1 cellular context compared by ENCODE assay signal in genomic region chr1:116855220-116855619, GRCh38.
TF ChIP-seq lines count a peak whose summit lies in the region.

No MANE protein-coding gene starts in this region.

TF ChIP-seq in HepG2, 621 proteins besides CTCF, POLR2A, EP300 and RAD21 (continued from another document):
- TF ChIP-seq ZNF597 (CRISPR knock-in tag; IDR thresholded peaks at IDR 0.05) = no peak
- no peak for TF ChIP-seq ZNF510 (CRISPR knock-in tag; IDR thresholded peaks at IDR 0.05; ENCODE audit: low read depth)
- TF ChIP-seq ZNF335 (CRISPR knock-in tag; IDR thresholded peaks at IDR 0.05) = no peak
- no peak for TF ChIP-seq LCORL (IDR thresholded peaks at IDR 0.05)
- TF ChIP-seq LCORL (CRISPR knock-in tag; IDR thresholded peaks at IDR 0.05) = no peak
- TF ChIP-seq MAFF (IDR thresholded peaks at IDR 0.05; ENCODE audit: low read depth, low read length) = no peak
- TF ChIP-seq ZNF567 (CRISPR knock-in tag; IDR thresholded peaks at IDR 0.05; ENCODE audit: borderline replicate concordance) = no peak
- no peak for TF ChIP-seq ZNF281 (CRISPR knock-in tag; IDR thresholded peaks at IDR 0.05; ENCODE audit: borderline replicate concordance)
- no peak for TF ChIP-seq SKIL (CRISPR knock-in tag; IDR thresholded peaks at IDR 0.05; ENCODE audit: borderline replicate concordance)
- TF ChIP-seq ZNF414 (CRISPR knock-in tag; IDR thresholded peaks at IDR 0.05) = no peak
- TF ChIP-seq ZSCAN25 (CRISPR knock-in tag; IDR thresholded peaks at IDR 0.05) = no peak
- no peak for TF ChIP-seq ZSCAN20 (CRISPR knock-in tag; IDR thresholded peaks at IDR 0.05; ENCODE audit: borderline replicate concordance)
TF ChIP-seq in HepG2: peak in this region for 0.
